Comparison of ENCODE assay signal across 24 cellular contexts in the genomic region with DNA sequence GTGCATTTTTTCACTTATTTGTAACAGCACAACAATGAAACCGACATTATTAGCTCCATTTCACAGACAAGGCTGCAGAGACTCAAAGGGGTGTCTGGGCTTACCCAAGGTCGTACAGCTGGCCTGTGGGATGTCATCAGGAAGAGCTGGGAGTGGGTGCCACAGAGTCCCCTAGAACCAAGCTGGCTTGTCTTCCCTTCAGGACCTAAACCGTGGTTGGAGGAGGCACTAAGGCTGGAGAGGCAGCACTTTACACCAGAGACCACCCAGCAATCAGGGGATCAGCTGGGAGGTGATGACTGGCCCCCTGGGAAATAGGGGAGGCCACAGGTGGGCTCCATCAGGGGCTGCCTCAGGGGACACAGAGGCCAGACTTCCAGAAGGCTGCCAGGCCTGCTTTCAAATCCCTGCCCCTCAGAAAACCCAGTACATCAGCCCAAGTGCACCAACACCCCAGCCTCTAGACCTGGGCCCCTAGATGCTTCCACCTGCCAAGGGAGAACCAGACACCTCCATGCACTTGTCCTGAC. TPM values are rescaled to one million over a fixed set of nuclear protein-coding genes. Genes with fewer than 3 reads are reported as not detected.
"Had no signal": no experiment of that assay in that cellular context is flagged by ENCODE, and none has a peak within 500 bp of the region (broad histone marks: within the 10 kb centered on the region; RNA-seq: fewer than 3 reads in every experiment).

No MANE protein-coding gene starts in this region.

- H3K27me3 Mint-ChIP-seq: activated CD4-positive, alpha-beta memory T cell treated with anti-CD3 and anti-CD28 coated beads, Interleukin-2, amount 10 ng/mL, durations not matched to agents 7 days and 5 days; activated naive CD8-positive, alpha-beta T cell treated with anti-CD3 and anti-CD28 coated beads, Interleukin-2, amount 50 U/mL, for 24 hours had no signal

- ATAC-seq: activated naive CD4-positive, alpha-beta T cell treated with anti-CD3 and anti-CD28 coated beads, Interleukin-2, amount 50 U/mL, for 72 hours; activated naive CD8-positive, alpha-beta T cell treated with anti-CD3 and anti-CD28 coated beads, Interleukin-2, amount 50 U/mL, for 24 hours; activated T-cell treated with anti-CD3 and anti-CD28 coated beads, Interleukin-2, amount 50 U/mL, for 4 hours had no signal

- H3K27ac Mint-ChIP-seq: activated CD4-positive, alpha-beta memory T cell treated with anti-CD3 and anti-CD28 coated beads, Interleukin-2, amount 10 ng/mL, durations not matched to agents 7 days and 5 days; activated naive CD4-positive, alpha-beta T cell treated with anti-CD3 and anti-CD28 coated beads, Interleukin-2, amount 50 U/mL, for 72 hours; activated naive CD8-positive, alpha-beta T cell treated with anti-CD3 and anti-CD28 coated beads, Interleukin-2, amount 50 U/mL, for 24 hours had no signal

- H3K4me3 Mint-ChIP-seq: activated CD4-positive, alpha-beta memory T cell treated with anti-CD3 and anti-CD28 coated beads, Interleukin-2, amount 10 ng/mL, durations not matched to agents 7 days and 5 days; activated naive CD8-positive, alpha-beta T cell treated with anti-CD3 and anti-CD28 coated beads, Interleukin-2, amount 50 U/mL, for 24 hours; activated T-cell treated with anti-CD3 and anti-CD28 coated beads, Interleukin-2, amount 50 U/mL, for 4 hours; brain had no signal

- H3K36me3 Mint-ChIP-seq: activated naive CD4-positive, alpha-beta T cell treated with anti-CD3 and anti-CD28 coated beads, Interleukin-2, amount 50 U/mL, for 72 hours; brain had no signal

- H3K4me1 Mint-ChIP-seq: activated naive CD8-positive, alpha-beta T cell treated with anti-CD3 and anti-CD28 coated beads, Interleukin-2, amount 50 U/mL, for 24 hours had no signal

- H3K9me3 Mint-ChIP-seq: activated CD4-positive, alpha-beta memory T cell treated with anti-CD3 and anti-CD28 coated beads, Interleukin-2, amount 10 ng/mL, durations not matched to agents 7 days and 5 days; activated naive CD8-positive, alpha-beta T cell treated with anti-CD3 and anti-CD28 coated beads, Interleukin-2, amount 50 U/mL, for 24 hours; activated T-cell treated with anti-CD3 and anti-CD28 coated beads, Interleukin-2, amount 50 U/mL, for 4 hours had no signal

- DNase-seq: activated CD4-positive, alpha-beta memory T cell treated with anti-CD3 and anti-CD28 coated beads, Interleukin-2, amount 10 ng/mL, durations not matched to agents 7 days and 5 days; activated CD4-positive, alpha-beta T cell treated with anti-CD3 and anti-CD28 coated beads, Interleukin-2, amount 50 U/mL, for 1 hour; activated CD4-positive, CD25-positive, alpha-beta regulatory T cell; activated naive CD4-positive, alpha-beta T cell treated with Interleukin-2 at 50 U/mL for 16 hours; activated naive CD8-positive, alpha-beta T cell treated with anti-CD3 and anti-CD28 coated beads, Interleukin-2, amount 50 U/mL, for 24 hours; activated T-cell treated with anti-CD3 and anti-CD28 coated beads, Interleukin-2, amount 50 U/mL, for 4 hours; amniotic stem cell; Karpas-422; MM.1S; NCI-H1105; NCI-H1436; NCI-H1694 treated with DMSO at 0.1 percent for 48 hours; NCI-H2029 treated with DMSO at 0.1 percent for 48 hours; NCI-H345; NCI-H510A; NCI-H526 treated with DMSO at 0.1 percent for 48 hours; NCI-H82; SIG-M5; T-helper 1 cell had no signal

RNA-seq across cellular contexts. Expression of a gene that starts 28.3 kb away (rescaled TPM):
- total RNA-seq: activated CD4-positive, alpha-beta memory T cell treated with anti-CD3 and anti-CD28 coated beads, Interleukin-2, amount 10 ng/mL, durations not matched to agents 7 days and 5 days; activated naive CD4-positive, alpha-beta T cell treated with anti-CD3 and anti-CD28 coated beads, Interleukin-2, amount 50 U/mL, for 72 hours; activated T-cell treated with anti-CD3 and anti-CD28 coated beads, Interleukin-2, amount 50 U/mL, for 4 hours; OCI-LY7; RPMI7951; T-helper 2 cell treated with Interferon-gamma antibody and Interleukin-4, amounts not matched to agents 100 ng/mL and 5 ng/mL, for 36 hours had no signal
